In the genomic region with DNA sequence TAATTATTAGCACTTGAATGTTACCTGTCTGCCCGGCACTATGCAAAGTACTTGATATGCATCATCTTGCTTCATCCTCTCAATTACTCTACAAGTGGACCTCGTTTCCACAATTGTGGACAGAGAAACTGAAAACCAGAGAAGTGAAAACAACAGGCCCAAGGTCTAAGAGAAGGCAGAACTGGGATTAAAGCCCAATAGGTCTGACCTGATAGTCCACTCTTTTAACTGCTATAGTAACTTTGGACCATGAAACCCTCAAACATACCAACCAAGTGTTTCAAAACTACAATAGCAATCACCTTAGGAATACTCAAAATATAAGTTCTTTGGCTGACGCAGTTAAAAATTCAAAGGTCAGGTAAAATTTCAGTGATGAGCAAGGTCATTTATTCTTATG, we compare ENCODE assay signal across 26 cellular contexts. TPM values are rescaled to one million over a fixed set of nuclear protein-coding genes. Genes with fewer than 3 reads are reported as not detected.
DNase-seq lines count a peak whose midpoint lies in the region; ATAC-seq, FAIRE-seq and TF ChIP-seq lines count a peak whose summit lies in the region.
"Had no signal": no experiment of that assay in that cellular context is flagged by ENCODE, and none has a peak within 500 bp of the region (broad histone marks: within the 10 kb centered on the region; RNA-seq: fewer than 3 reads in every experiment).

No MANE protein-coding gene starts in this region.

- POLR2A ChIA-PET in IMR-90 (lab: Charles Lee; ENCODE audit: unreplicated experiment) (no interaction called here), GM12878 (lab: Charles Lee) (interaction anchor here (0.6 to 1.6 kb wide), 3 partner anchors 14 to 19 kb away, joined by 3 to 5 read pairs (median 3); no protein-coding TSS in a partner anchor)

- H3K27ac ChIP-seq in IMR-90 (ENCODE audit: insufficient read depth, low read length) (no peak overlapping the region), GM12878 (ENCODE audit: control insufficient read depth, insufficient read depth) (peak overlapping the region; percentile 13; the same call in 1 of the 2 replicates), sigmoid colon (peak overlapping the region in 3 of 4 donors; percentile 78 to 86 (median 80)), stomach (peak overlapping the region in 2 of 5 donors; percentile 8 to 85)
- H3K27ac ChIP-seq: upper lobe of right lung had no signal

- H3K9ac ChIP-seq in IMR-90 (ENCODE audit: low read depth, low read length): no peak overlapping the region
- no peak overlapping the region for H3K9ac ChIP-seq in GM12878 (ENCODE audit: control insufficient read depth, insufficient read depth, low read length)

- TF ChIP-seq POLR2A in IMR-90 (IDR thresholded peaks at IDR 0.05; ENCODE audit: low read depth, low read length) (no peak), GM12878 (IDR thresholded peaks at IDR 0.05; ENCODE audit: low read depth, low read length) (no peak), sigmoid colon (IDR thresholded peaks at IDR 0.05) (no peak), stomach (IDR thresholded peaks at IDR 0.05) (no peak)

- H2BK120ac ChIP-seq in IMR-90 (ENCODE audit: low read depth, low read length): no peak overlapping the region

- no peak overlapping the region for H2BK15ac ChIP-seq in IMR-90 (ENCODE audit: low read depth, low read length)

- peaks cover 3 to 82% of the 10 kb centered on the region in 2 experiments; a peak in 3 of 4 replicates for H3K79me1 ChIP-seq in IMR-90 (ENCODE audit: low read depth in 1 of 2, low read length in 2 of 2)

- RAD21 ChIA-PET in GM12878 (lab: Charles Lee; ENCODE audit: unreplicated experiment): no interaction called here

- TF ChIP-seq EP300 in GM12878 (IDR thresholded peaks at IDR 0.05; ENCODE audit: borderline replicate concordance in 1 of 2, control insufficient read depth in 1 of 2, low read depth in 2 of 2, low read length in 2 of 2): no peak
- no peak for TF ChIP-seq EP300 in sigmoid colon (IDR thresholded peaks at IDR 0.05)
- TF ChIP-seq EP300 in stomach (IDR thresholded peaks at IDR 0.05): no peak

- TF ChIP-seq RAD21 in IMR-90 (IDR thresholded peaks at IDR 0.05; ENCODE audit: low read length) (no peak), GM12878 (IDR thresholded peaks at IDR 0.05; ENCODE audit: insufficient read depth, low read depth, low read length) (no peak)

- H3K4me3 ChIP-seq in IMR-90 (ENCODE audit: insufficient read depth, low read depth, low read length): no peak overlapping the region
- no peak overlapping the region for H3K4me3 ChIP-seq in GM12878
- no peak overlapping the region for H3K4me3 ChIP-seq in sigmoid colon
- H3K4me3 ChIP-seq in stomach: no peak overlapping the region
- H3K4me3 ChIP-seq: heart right ventricle, upper lobe of right lung had no signal

- H3K27me3 ChIP-seq in IMR-90 (ENCODE audit: control insufficient read depth, insufficient read depth, low read length) (no peaks in the 10 kb centered on the region), GM12878 (replicated peaks in 1 of 2; ENCODE audit: control insufficient read depth in 2 of 2, insufficient read depth in 2 of 2, low read length in 1 of 2) (no peaks in the 10 kb centered on the region), sigmoid colon (no peaks in the 10 kb centered on the region), stomach (no peaks in the 10 kb centered on the region)
- H3K27me3 ChIP-seq: heart right ventricle, upper lobe of right lung had no signal

- peaks cover 89% of the 10 kb centered on the region for H3K79me2 ChIP-seq in GM12878 (ENCODE audit: control insufficient read depth, insufficient read depth, low read length)

- no peaks in the 10 kb centered on the region for H3K9me3 ChIP-seq in IMR-90 (ENCODE audit: control insufficient read depth, insufficient read depth, low read length)
- no peaks in the 10 kb centered on the region for H3K9me3 ChIP-seq in GM12878 (replicated peaks; ENCODE audit: control insufficient read depth, insufficient read depth, low read length)
- no peaks in the 10 kb centered on the region for H3K9me3 ChIP-seq in sigmoid colon
- no peaks in the 10 kb centered on the region for H3K9me3 ChIP-seq in stomach
- H3K9me3 ChIP-seq: Caco-2, heart right ventricle, upper lobe of right lung had no signal

- SMC1A ChIA-PET in GM12878 (lab: Charles Lee; ENCODE audit: uncharacterized antibody, unreplicated experiment): no interaction called here

- no peak overlapping the region for H3K27ac Mint-ChIP-seq in activated T-cell treated with anti-CD3 and anti-CD28 coated beads, Interleukin-2, amount 50 U/mL, for 72 hours
- H3K27ac Mint-ChIP-seq: HFFc6 had no signal

- H3K23ac ChIP-seq in IMR-90 (ENCODE audit: low read depth, low read length): peak overlapping the region; percentile 81

- H2AFZ ChIP-seq in IMR-90 (replicated peaks; ENCODE audit: low read length, poor library complexity): no peak overlapping the region
- no peak overlapping the region for H2AFZ ChIP-seq in GM12878 (ENCODE audit: control insufficient read depth, low read depth, low read length)

- H3K4ac ChIP-seq in IMR-90 (ENCODE audit: low read depth, low read length): no peak overlapping the region

- no peak for ATAC-seq in activated T-cell treated with anti-CD3 and anti-CD28 coated beads, Interleukin-2, amount 50 U/mL, for 72 hours (replicated peaks in 1 of 2)
- ATAC-seq in IMR-90 (ENCODE audit: low read depth): no peak
- no peak for ATAC-seq in GM12878
- ATAC-seq in HG02588 (IDR thresholded peaks at IDR 0.05; ENCODE audit: unreplicated experiment): no peak
- ATAC-seq: heart right ventricle, left colon, SK-N-SH treated with all-trans-retinoic acid at 6 μM for 48 hours, upper lobe of right lung had no signal

- no peak overlapping the region for H2AK5ac ChIP-seq in IMR-90 (ENCODE audit: low read depth, low read length)

- FAIRE-seq in GM12878 (lab: Jason Lieb, UNC): no peak
- FAIRE-seq: endothelial cell of umbilical vein had no signal

- BruUV-seq in IMR-90 (replicated peaks; lab: Mats Ljungman, UMichigan): no TSS peak
- no TSS peak for BruUV-seq in GM12878 (replicated peaks; lab: Mats Ljungman, UMichigan)

- no peak overlapping the region for H3K4me2 ChIP-seq in IMR-90 (ENCODE audit: low read depth, low read length)
- peak overlapping the region; percentile 12; the same call in 1 of the 2 replicates for H3K4me2 ChIP-seq in GM12878 (ENCODE audit: control insufficient read depth, insufficient read depth)

- H3K4me1 Mint-ChIP-seq in activated T-cell treated with anti-CD3 and anti-CD28 coated beads, Interleukin-2, amount 50 U/mL, for 72 hours (ENCODE audit: low read depth): peaks cover 95% of the 10 kb centered on the region

- no peak overlapping the region for H4K8ac ChIP-seq in IMR-90 (ENCODE audit: low read depth in 2 of 2, low read length in 2 of 2)

- peaks cover 90% of the 10 kb centered on the region for H4K20me1 ChIP-seq in IMR-90 (ENCODE audit: insufficient read depth, low read length)
- H4K20me1 ChIP-seq in GM12878 (ENCODE audit: control insufficient read depth, insufficient read depth): no peaks in the 10 kb centered on the region

- WGBS in IMR-90 (ENCODE audit: extremely low coverage in 2 of 2, insufficient read length in 1 of 2), 2 experiments: no CpG with 5 or more reads among the region's 3 CpGs
- WGBS in GM12878 (ENCODE audit: insufficient coverage, insufficient replicate concordance, low lambda C conversion rate, missing lambda C conversion rate): 44% methylated on average over 3 of the region's 3 CpGs
- WGBS in sigmoid colon, 2 donors: 82 to 84% methylated on average over 3 of the region's 3 CpGs
- WGBS in stomach, 5 donors: 80 to 87% (median 82%) methylated on average over 3 of the region's 3 CpGs

- H3K9me3 Mint-ChIP-seq in activated T-cell treated with anti-CD3 and anti-CD28 coated beads, Interleukin-2, amount 50 U/mL, for 72 hours: no peaks in the 10 kb centered on the region
- H3K9me3 Mint-ChIP-seq: HFFc6, neural crest cell had no signal

- H3K56ac ChIP-seq in IMR-90 (ENCODE audit: extremely low read depth, insufficient read depth, low read length): no peak overlapping the region

- peak overlapping the region; percentile 45 to 56 for H3K4me3 Mint-ChIP-seq in activated T-cell treated with anti-CD3 and anti-CD28 coated beads, Interleukin-2, amount 50 U/mL, for 72 hours
- H3K4me3 Mint-ChIP-seq: HFFc6, neural crest cell had no signal

- H3K18ac ChIP-seq in IMR-90 (ENCODE audit: low read depth, low read length): no peak overlapping the region

- H3K27me3 Mint-ChIP-seq in activated T-cell treated with anti-CD3 and anti-CD28 coated beads, Interleukin-2, amount 50 U/mL, for 72 hours (ENCODE audit: low read depth): no peaks in the 10 kb centered on the region

- intact Hi-C loops in IMR-90 (cut with micrococcal nuclease): no loop called here
- intact Hi-C loops in GM12878 (cut with micrococcal nuclease; ENCODE audit: unreplicated experiment): no loop called here
- intact Hi-C loops in sigmoid colon (cut with DNase I): no loop called here
- intact Hi-C loops in stomach (cut with DNase I; ENCODE audit: low total_unique reads): no loop called here

- no peak overlapping the region for H2AK9ac ChIP-seq in IMR-90 (replicated peaks; ENCODE audit: low read depth, low read length, poor library complexity)

- H4K5ac ChIP-seq in IMR-90 (ENCODE audit: low read depth, low read length): no peak overlapping the region

- in situ Hi-C loops in IMR-90 (cut with MboI; ENCODE audit: low sequenced_read_pairs) (no loop called here), GM12878 (cut with MboI) (no loop called here)

- no peak overlapping the region for H4K91ac ChIP-seq in IMR-90 (ENCODE audit: insufficient read depth, low read depth, low read length)

- CTCF ChIA-PET in IMR-90 (lab: Yijun Ruan, JAX): no interaction called here
- CTCF ChIA-PET in GM12878 (lab: Yijun Ruan, JAX): interaction anchor here (0.8 to 3.1 kb wide), 2 partner anchors 22 to 58 kb away, joined by 3 to 11 read pairs; no protein-coding TSS in a partner anchor

- H3K4me1 ChIP-seq in IMR-90 (ENCODE audit: control insufficient read depth, insufficient read depth, low read length) (peaks cover 4% of the 10 kb centered on the region; the same call in 1 of the 2 replicates), GM12878 (ENCODE audit: control insufficient read depth, insufficient read depth, low read length) (peaks cover 23% of the 10 kb centered on the region), sigmoid colon (peaks cover 0 to 96% (median 66%) of the 10 kb centered on the region in 4 donors), stomach (peaks cover 53 to 97% (median 80%) of the 10 kb centered on the region in 4 donors)

- DNase-seq in activated T-cell treated with anti-CD3 and anti-CD28 coated beads, Interleukin-2, amount 50 U/mL, for 72 hours: no peak
- DNase-seq in activated T-cell treated with anti-CD3 and anti-CD28 coated beads, Interleukin-2, amount 50 U/mL, for 1 hour: no peak
- no peak for DNase-seq in IMR-90
- no peak for DNase-seq in GM12878 (ENCODE audit: low read depth, low spot score)
- DNase-seq in sigmoid colon: no peak
- no peak for DNase-seq in SW480 (ENCODE audit: low spot score)
- DNase-seq in stomach: no peak
- DNase-seq: activated CD4-positive, CD25-positive, alpha-beta regulatory T cell; activated CD8-positive, alpha-beta memory T cell treated with anti-CD3 and anti-CD28 coated beads for 24 hours; amniotic stem cell; Caco-2; DMS79 treated with DMSO at 0.1 percent for 48 hours; heart right ventricle; HFFc6; KG1; left colon; midbrain; NCI-H2171; NCI-H526; stimulated activated CD4-positive, alpha-beta T cell treated with anti-CD3 and anti-CD28 coated beads, Interleukin-4, amount 100 ng/mL, for 4 hours; T1000; upper lobe of right lung had no signal

- peaks cover 18 to 36% of the 10 kb centered on the region in 2 donors for H3K36me3 Mint-ChIP-seq in activated T-cell treated with anti-CD3 and anti-CD28 coated beads, Interleukin-2, amount 50 U/mL, for 72 hours (ENCODE audit: insufficient read depth in 2 of 2)

- no peak for TF ChIP-seq CTCF in IMR-90 (conservative IDR thresholded peaks at IDR 0.05; ENCODE audit: low read depth, low read length)
- TF ChIP-seq CTCF in GM12878 (IDR thresholded peaks at IDR 0.05 in 2 of 3, conservative IDR thresholded peaks at IDR 0.05 in 1 of 3; ENCODE audit: control insufficient read depth in 2 of 3, extremely low read depth in 1 of 3, insufficient read depth in 1 of 3, low read depth in 3 of 3, low read length in 3 of 3): no peak
- TF ChIP-seq CTCF in sigmoid colon (IDR thresholded peaks at IDR 0.05): no peak
- no peak for TF ChIP-seq CTCF in stomach (IDR thresholded peaks at IDR 0.05)

- dilution Hi-C loops in IMR-90 (cut with HindIII; ENCODE audit: low sequenced_read_pairs, unreplicated experiment): no loop called here

- H2BK20ac ChIP-seq in IMR-90 (ENCODE audit: low read depth, low read length): no peak overlapping the region

- H3K14ac ChIP-seq in IMR-90 (replicated peaks; ENCODE audit: low read depth, low read length): no peak overlapping the region

- H3K36me3 ChIP-seq in IMR-90 (ENCODE audit: control insufficient read depth, insufficient read depth, low read length) (peaks cover 4% of the 10 kb centered on the region), GM12878 (ENCODE audit: control insufficient read depth in 2 of 2, insufficient read depth in 2 of 2, low read length in 1 of 2) (0 out of 4 replicates have a peak, but pooled peaks cover 0 to 4% of the 10 kb centered on the region in 2 experiments), sigmoid colon (no peaks in the 10 kb centered on the region), stomach (peaks cover 0 to 16% (median 2%) of the 10 kb centered on the region in 4 donors)

- H3K9me1 ChIP-seq in IMR-90 (ENCODE audit: insufficient read depth, low read length): peaks cover 6% of the 10 kb centered on the region; the same call in 1 of the 2 replicates

- H2BK5ac ChIP-seq in IMR-90 (ENCODE audit: low read depth, low read length, poor library complexity, severe bottlenecking): no peak overlapping the region

RNA-seq across cellular contexts. Expression of a gene that starts 7.3 kb away (rescaled TPM):
- 100 to 1,000 TPM; 346 to 380 TPM for total RNA-seq in activated T-cell treated with anti-CD3 and anti-CD28 coated beads, Interleukin-2, amount 50 U/mL, for 72 hours
- 61.9 and 66.3 TPM in 2 replicates for total RNA-seq in IMR-90 (2012; rRNA removed)
- polyA plus RNA-seq in IMR-90 (2012; rRNA removed): 47.2 and 48.0 TPM in 2 replicates
- 28.3 and 33.2 TPM in 2 replicates for polyA plus RNA-seq in IMR-90 (2012; cell fraction: cytosol; rRNA removed)
- polyA plus RNA-seq in IMR-90 (2012; cell fraction: nucleus; rRNA removed; ENCODE audit: low replicate concordance): 56.6 and 109 TPM in 2 replicates
- total RNA-seq in GM12878 (2013; cell fraction: nucleolus; rRNA removed): 148 and 163 TPM in 2 replicates
- 54.0 and 59.3 TPM in 2 replicates for total RNA-seq in GM12878 (2014; rRNA removed)
- 51.3 and 54.5 TPM in 2 replicates for total RNA-seq in GM12878 (2014; rRNA removed; fragmentation: Illumina TruSeq; extraction: Trizol)
- 82.6 and 86.2 TPM in 2 replicates for total RNA-seq in GM12878 (2021)
- 58.9 TPM for polyA plus RNA-seq in GM12878 (2011; ENCODE audit: low read depth)
- 63.6 and 74.7 TPM in 2 replicates for polyA plus RNA-seq in GM12878 (2011; rRNA removed)
- 75.5 and 84.3 TPM in 2 replicates for polyA plus RNA-seq in GM12878 (2011; cell fraction: cytosol; rRNA removed)
- polyA plus RNA-seq in GM12878 (2011; cell fraction: nucleus; rRNA removed): 78.8 and 87.2 TPM in 2 replicates
- 79.3 and 107 TPM in 2 replicates for polyA plus RNA-seq in GM12878 (2012)
- 57.3 and 59.8 TPM in 2 replicates for polyA plus RNA-seq in GM12878 (2014; fragmentation: Illumina TruSeq; extraction: Trizol)
- polyA plus RNA-seq in GM12878 (2014; fragmentation: Nextera tagmentation; extraction: Ambion mirVana): 10 to 100 TPM; 18.4 to 18.9 TPM
- polyA plus RNA-seq in GM12878 (2014; rRNA removed): 55.0 and 62.0 TPM in 2 replicates
- polyA plus RNA-seq in GM12878 (2016; fragmentation: Nextera tagmentation; extraction: Ambion mirVana): 10 to 100 TPM; 91.1 to 96.4 TPM
- 99.8 and 120 TPM in 2 replicates for polyA minus RNA-seq in GM12878 (2011; rRNA and poly(A)+ RNA removed)
- polyA minus RNA-seq in GM12878 (2011; cell fraction: cytosol; rRNA and poly(A)+ RNA removed): 42.0 and 49.0 TPM in 2 replicates
- 42.8 and 58.9 TPM in 2 replicates for polyA minus RNA-seq in GM12878 (2011; cell fraction: nucleus; rRNA and poly(A)+ RNA removed)
- 100 to 1,000 TPM in 3 of 4 donors, 10 to 100 TPM in 1; 87.4 to 230 (median 129) TPM for total RNA-seq in sigmoid colon
- polyA plus RNA-seq in sigmoid colon: 100 to 1,000 TPM in 1 of 3 donors, 10 to 100 TPM in 2; 43.8 to 135 (median 55.7) TPM
- 100 to 1,000 TPM in 4 of 5 donors, 10 to 100 TPM in 1; 70.4 to 207 (median 159) TPM for total RNA-seq in stomach
- 10 to 100 TPM; 31.3 to 46.6 (median 42.3) TPM for polyA plus RNA-seq in stomach

RNA-seq across cellular contexts. Expression of a gene that starts 42.1 kb away (rescaled TPM):
- total RNA-seq in activated T-cell treated with anti-CD3 and anti-CD28 coated beads, Interleukin-2, amount 50 U/mL, for 72 hours: 1 to 10 TPM; 2.4 to 4.3 TPM
- 556 and 644 TPM in 2 replicates for total RNA-seq in IMR-90 (2012; rRNA removed)
- 491 and 533 TPM in 2 replicates for polyA plus RNA-seq in IMR-90 (2012; rRNA removed)
- polyA plus RNA-seq in IMR-90 (2012; cell fraction: cytosol; rRNA removed): 401 and 422 TPM in 2 replicates
- polyA plus RNA-seq in IMR-90 (2012; cell fraction: nucleus; rRNA removed; ENCODE audit: low replicate concordance): 174 and 195 TPM in 2 replicates
- total RNA-seq in GM12878 (2013; cell fraction: nucleolus; rRNA removed): 0.15 TPM in 1 of 2 replicates, not detected in the other
- 0.27 and 0.40 TPM in 2 replicates for total RNA-seq in GM12878 (2014; rRNA removed)
- 0.18 and 0.40 TPM in 2 replicates for total RNA-seq in GM12878 (2014; rRNA removed; fragmentation: Illumina TruSeq; extraction: Trizol)
- 0.93 and 1.1 TPM in 2 replicates for total RNA-seq in GM12878 (2021)
- polyA plus RNA-seq in GM12878 (2011; ENCODE audit: low read depth): 0.72 TPM
- 0.04 and 0.07 TPM in 2 replicates for polyA plus RNA-seq in GM12878 (2011; rRNA removed)
- polyA plus RNA-seq in GM12878 (2011; cell fraction: cytosol; rRNA removed): 0.01 and 0.05 TPM in 2 replicates
- polyA plus RNA-seq in GM12878 (2011; cell fraction: nucleus; rRNA removed): not detected in 2 replicates
- polyA plus RNA-seq in GM12878 (2012): 1.5 and 2.4 TPM in 2 replicates
- 0.22 and 0.34 TPM in 2 replicates for polyA plus RNA-seq in GM12878 (2014; fragmentation: Illumina TruSeq; extraction: Trizol)
- polyA plus RNA-seq in GM12878 (2014; fragmentation: Nextera tagmentation; extraction: Ambion mirVana): under 1 TPM; 0.03 to 0.05 TPM
- 0.39 and 0.67 TPM in 2 replicates for polyA plus RNA-seq in GM12878 (2014; rRNA removed)
- polyA plus RNA-seq in GM12878 (2016; fragmentation: Nextera tagmentation; extraction: Ambion mirVana): under 1 TPM; 0.30 to 0.40 TPM
- polyA minus RNA-seq in GM12878 (2011; rRNA and poly(A)+ RNA removed): not detected in 2 replicates
- polyA minus RNA-seq in GM12878 (2011; cell fraction: cytosol; rRNA and poly(A)+ RNA removed): 0.53 and 1.7 TPM in 2 replicates
- polyA minus RNA-seq in GM12878 (2011; cell fraction: nucleus; rRNA and poly(A)+ RNA removed): 0.29 TPM in 1 of 2 replicates, not detected in the other
- total RNA-seq in sigmoid colon: 100 to 1,000 TPM; 231 to 519 (median 409) TPM
- polyA plus RNA-seq in sigmoid colon: 10 to 100 TPM; 11.8 to 88.9 (median 50.1) TPM
- 100 to 1,000 TPM in 3 of 5 donors, 10 to 100 TPM in 2; 75.2 to 244 (median 162) TPM for total RNA-seq in stomach
- polyA plus RNA-seq in stomach: 100 to 1,000 TPM in 1 of 3 donors, 10 to 100 TPM in 2; 61.2 to 104 (median 94.2) TPM

Comparison
In these comparisons a context has a peak if more than half of its experiments do, and no peak if none do; other contexts are left out.
1. RNA of a gene that starts 42.1 kb away (total RNA-seq): 556 to 644 TPM in IMR-90, 231 to 519 TPM in sigmoid colon and 75.2 to 244 TPM in stomach; 2.4 to 4.3 TPM in activated T-cell treated with anti-CD3 and anti-CD28 coated beads, Interleukin-2, amount 50 U/mL, for 72 hours and 0.15 to 1.1 TPM in GM12878; every median in the first group is over 10 times any median in the second.